Comparison of ENCODE assay signal across 8 cellular contexts in the genomic region with DNA sequence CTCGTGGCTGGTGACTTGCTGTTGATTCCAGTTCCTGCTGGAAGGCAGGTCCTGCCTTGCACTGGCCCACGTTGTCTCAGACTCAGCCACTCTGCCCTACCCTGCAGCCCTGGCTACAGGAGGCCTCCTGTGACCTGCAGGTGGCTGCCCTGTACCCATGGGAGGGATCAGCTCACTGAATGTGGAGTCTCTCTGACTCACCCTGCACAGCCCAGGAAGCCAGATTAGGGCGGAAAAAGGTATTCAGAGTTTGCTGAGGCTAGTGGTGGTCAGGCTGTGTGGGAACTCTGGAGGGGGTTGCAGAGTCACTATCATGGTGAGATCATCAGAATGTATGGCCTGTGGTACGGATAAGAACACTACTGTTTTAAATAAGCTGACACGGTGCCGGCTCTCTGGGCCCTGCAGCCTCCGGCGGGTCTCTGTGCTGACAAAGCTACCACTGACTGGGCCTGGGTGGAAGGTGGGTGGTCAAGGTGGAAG. TPM values are rescaled to one million over a fixed set of nuclear protein-coding genes. Genes with fewer than 3 reads are reported as not detected.
DNase-seq lines count a peak whose midpoint lies in the region; ATAC-seq lines count a peak whose summit lies in the region.

No MANE protein-coding gene starts in this region.

- peak overlapping the region; percentile 2 to 65 for H3K27ac ChIP-seq in esophagus (ENCODE audit: low read depth in 2 of 2, low read length in 1 of 2)

- H3K4me1 ChIP-seq in esophagus (ENCODE audit: control insufficient read depth in 2 of 2, insufficient read depth in 2 of 2, low read length in 1 of 2), result peaks cover 8 to 24% of the 10 kb centered on the region in 2 donors

- H3K4me3 ChIP-seq in esophagus (ENCODE audit: low read depth in 1 of 2, low read length in 2 of 2), result no peak overlapping the region

- H3K9me3 ChIP-seq in esophagus (ENCODE audit: control insufficient read depth in 2 of 2, insufficient read depth in 1 of 2, low read depth in 1 of 2, low read length in 1 of 2), result no peaks in the 10 kb centered on the region

- DNase-seq in cardiac septum (ENCODE audit: low spot score) (peak; percentile 73), left cardiac atrium (no peak), SW480 (ENCODE audit: low spot score) (peak; percentile 96)
- peak; percentile 42 to 48 for DNase-seq in stimulated activated CD4-positive, alpha-beta T cell treated with anti-CD3 and anti-CD28 coated beads, Interleukin-2, amount 100 ng/mL, for 48 hours

- intact Hi-C loops in cardiac septum (cut with DNase I) (no loop called here), left cardiac atrium (cut with DNase I) (no loop called here)

- WGBS in esophagus, 2 donors, result 63 to 65% methylated on average over 8 of the region's 8 CpGs

- H3K27me3 ChIP-seq in esophagus (ENCODE audit: control insufficient read depth in 1 of 2, insufficient read depth in 2 of 2, low read length in 2 of 2), result no peaks in the 10 kb centered on the region

- no peak for ATAC-seq in left cardiac atrium
- ATAC-seq in HG03442 (IDR thresholded peaks at IDR 0.05; ENCODE audit: unreplicated experiment), result no peak
- ATAC-seq in GM18519 (IDR thresholded peaks at IDR 0.05; ENCODE audit: low FRiP score, unreplicated experiment), result no peak
- no peak for ATAC-seq in GM18909 (IDR thresholded peaks at IDR 0.05; ENCODE audit: poor library complexity, unreplicated experiment)

- peaks cover 0 to 28% of the 10 kb centered on the region in 2 donors for H3K36me3 ChIP-seq in esophagus (ENCODE audit: control insufficient read depth in 2 of 2, insufficient read depth in 2 of 2, low read length in 1 of 2)

RNA-seq across cellular contexts. Expression of a gene that starts 24.7 kb away (rescaled TPM):
- 386 TPM for total RNA-seq in cardiac septum
- 100 to 1,000 TPM; 103 to 152 TPM for total RNA-seq in left cardiac atrium
- 10 to 100 TPM; 38.0 to 59.7 TPM for polyA plus RNA-seq in esophagus

RNA-seq across cellular contexts. Expression of a gene that starts 27.7 kb away (rescaled TPM):
- total RNA-seq in cardiac septum (102 TPM), left cardiac atrium (100 to 1,000 TPM; 110 to 127 TPM)
- 10 to 100 TPM; 26.4 to 38.5 TPM for polyA plus RNA-seq in esophagus
